2 cellular contexts compared by ENCODE assay signal in the genomic region with DNA sequence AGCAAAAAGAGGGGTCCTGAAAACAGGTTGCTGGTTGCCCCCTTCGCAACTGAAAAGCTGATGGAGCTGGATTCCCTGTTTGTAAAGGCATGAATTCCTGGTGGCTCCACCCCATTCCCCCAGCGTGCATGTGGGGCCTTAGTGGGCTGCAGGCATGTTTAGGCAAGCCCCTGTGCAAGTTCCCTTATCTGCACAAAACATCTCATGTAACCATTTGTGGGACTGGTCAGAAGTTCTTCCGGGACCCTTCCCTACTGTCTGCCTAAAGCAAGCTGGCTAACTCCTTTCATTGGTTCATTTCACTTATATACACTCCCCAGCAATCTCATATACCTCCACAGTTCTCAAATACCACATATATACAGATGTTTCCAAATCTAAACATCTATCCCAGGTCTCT.
TF ChIP-seq lines count a peak whose summit lies in the region.

No MANE protein-coding gene starts in this region.

TF ChIP-seq in GM23338, 12 proteins besides CTCF, POLR2A, EP300 and RAD21:
- TF ChIP-seq EZH2 (IDR thresholded peaks at IDR 0.05; ENCODE audit: low read depth, unreplicated experiment) (no peak), CREB1 (CRISPR knock-in tag; IDR thresholded peaks at IDR 0.05; ENCODE audit: low read depth) (no peak), EZH2phosphoT487 (IDR thresholded peaks at IDR 0.05; ENCODE audit: unreplicated experiment) (no peak)

TF ChIP-seq in K562, 482 proteins besides CTCF, POLR2A, EP300 and RAD21:
- no peak for TF ChIP-seq SP1 (CRISPR knock-in tag; IDR thresholded peaks at IDR 0.05)
- TF ChIP-seq ZC3H11A (IDR thresholded peaks at IDR 0.05; ENCODE audit: low read depth, low read length) = no peak
- no peak for TF ChIP-seq ZNF431 (CRISPR knock-in tag; IDR thresholded peaks at IDR 0.05)
- no peak for TF ChIP-seq POLR2B (IDR thresholded peaks at IDR 0.05; ENCODE audit: low read depth, partially characterized antibody)
- TF ChIP-seq ZKSCAN8 (CRISPR knock-in tag; IDR thresholded peaks at IDR 0.05) = no peak
- no peak for TF ChIP-seq KAT7 (CRISPR knock-in tag; IDR thresholded peaks at IDR 0.05; ENCODE audit: borderline replicate concordance)
- TF ChIP-seq, protein P1, sequence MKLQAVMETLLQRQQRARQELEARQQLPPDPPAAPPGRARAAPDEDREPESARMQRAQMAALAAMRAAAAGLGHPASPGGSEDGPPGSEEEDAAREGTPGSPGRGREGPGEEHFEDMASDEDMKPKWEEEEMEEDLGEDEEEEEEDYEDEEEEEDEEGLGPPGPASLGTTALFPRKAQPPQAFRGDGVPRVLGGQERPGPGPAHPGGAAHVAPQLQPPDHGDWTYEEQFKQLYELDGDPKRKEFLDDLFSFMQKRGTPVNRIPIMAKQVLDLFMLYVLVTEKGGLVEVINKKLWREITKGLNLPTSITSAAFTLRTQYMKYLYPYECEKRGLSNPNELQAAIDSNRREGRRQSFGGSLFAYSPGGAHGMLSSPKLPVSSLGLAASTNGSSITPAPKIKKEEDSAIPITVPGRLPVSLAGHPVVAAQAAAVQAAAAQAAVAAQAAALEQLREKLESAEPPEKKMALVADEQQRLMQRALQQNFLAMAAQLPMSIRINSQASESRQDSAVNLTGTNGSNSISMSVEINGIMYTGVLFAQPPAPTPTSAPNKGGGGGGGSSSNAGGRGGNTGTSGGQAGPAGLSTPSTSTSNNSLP (IDR thresholded peaks at IDR 0.05; ENCODE audit: borderline replicate concordance, low read depth, low read length) = no peak
- no peak for TF ChIP-seq NFRKB (IDR thresholded peaks at IDR 0.05; ENCODE audit: low read depth)
- TF ChIP-seq LARP7 (IDR thresholded peaks at IDR 0.05) = no peak
- no peak for TF ChIP-seq ZNF75A (CRISPR knock-in tag; IDR thresholded peaks at IDR 0.05)
- TF ChIP-seq MCM2 (IDR thresholded peaks at IDR 0.05; ENCODE audit: low read depth) = no peak
- no peak for TF ChIP-seq RFX1 (IDR thresholded peaks at IDR 0.05)
- no peak for TF ChIP-seq CBFA2T3 (IDR thresholded peaks at IDR 0.05)
- TF ChIP-seq LCOR (CRISPR knock-in tag; IDR thresholded peaks at IDR 0.05) = no peak
- TF ChIP-seq ELF4 (CRISPR knock-in tag; IDR thresholded peaks at IDR 0.05) = no peak
- TF ChIP-seq PML (IDR thresholded peaks at IDR 0.05; ENCODE audit: low read length) = no peak
